In genomic region chr19:23817519-23817918, GRCh38 we compare ENCODE assay signal across 8 cellular contexts. TPM values are rescaled to one million over a fixed set of nuclear protein-coding genes. Genes with fewer than 3 reads are reported as not detected.
DNase-seq lines count a peak whose midpoint lies in the region; ATAC-seq and TF ChIP-seq lines count a peak whose summit lies in the region.

No MANE protein-coding gene starts in this region.

- intact Hi-C loops in CD4-positive, alpha-beta memory T cell (cut with micrococcal nuclease) = loop anchor here (1.0 kb wide), 1 partner anchor 54 kb away; a partner anchor contains a TSS

- no peaks in the 10 kb centered on the region for H3K4me1 ChIP-seq in CD4-positive, alpha-beta memory T cell (ENCODE audit: insufficient read depth, low read length)
- H3K4me1 ChIP-seq in gastroesophageal sphincter = no peaks in the 10 kb centered on the region

- H3K27ac ChIP-seq in CD4-positive, alpha-beta memory T cell (ENCODE audit: low read depth, low read length) = no peak overlapping the region
- no peak overlapping the region for H3K27ac ChIP-seq in gastroesophageal sphincter

- H3K4me1 Mint-ChIP-seq in CD4-positive, alpha-beta memory T cell = peaks cover 0 to 3% (median 1%) of the 10 kb centered on the region in 4 donors

- TF ChIP-seq CTCF in HFF-Myc (IDR thresholded peaks at IDR 0.05; ENCODE audit: low read depth, low read length, missing control alignments) (peak; percentile 42), fibroblast of villous mesenchyme (IDR thresholded peaks at IDR 0.05; ENCODE audit: insufficient read depth, low read depth, low read length) (peak; percentile 50), gastroesophageal sphincter (IDR thresholded peaks at IDR 0.05) (peak in 2 of 4 experiments; percentile 15 to 47)

- WGBS in gastroesophageal sphincter (ENCODE audit: low coverage in 1 of 2), 2 donors = 32 to 55% methylated on average over 4 of the region's 4 CpGs

- peak in 4 of 5 donors; percentile 17 to 37 (median 31) for DNase-seq in CD4-positive, alpha-beta memory T cell
- DNase-seq in HFF-Myc (ENCODE audit: extremely low read depth, low read depth) (no peak), fibroblast of villous mesenchyme (ENCODE audit: low read depth) (peak; percentile 56), NK-92 (lab: John Stamatoyannopoulos, UW; ENCODE audit: unreplicated experiment) (no peak)
- peak; percentile 56 for DNase-seq in activated CD4-positive, alpha-beta T cell treated with anti-CD3 and anti-CD28 coated beads for 48 hours
- DNase-seq in stimulated activated CD8-positive, alpha-beta memory T cell treated with anti-CD3 and anti-CD28 coated beads, Interleukin-4, amount 100 ng/mL, for 48 hours = peak; percentile 43

- H3K36me3 ChIP-seq in CD4-positive, alpha-beta memory T cell (ENCODE audit: insufficient read depth, low read length) = no peaks in the 10 kb centered on the region
- no peaks in the 10 kb centered on the region for H3K36me3 ChIP-seq in gastroesophageal sphincter

- POLR2A ChIA-PET in CD4-positive, alpha-beta memory T cell (lab: Charles Lee; ENCODE audit: partially characterized antibody) = interaction anchor here (0.8 to 1.3 kb wide), 5 partner anchors 18 to 422 kb away, joined by 3 to 9 read pairs (median 4); partner anchors contain the start of genes ZNF681 and ZNF91

- no peak overlapping the region for H3K4me3 ChIP-seq in CD4-positive, alpha-beta memory T cell (ENCODE audit: low read length in 2 of 2)
- H3K4me3 ChIP-seq in HFF-Myc (replicated peaks; ENCODE audit: low read depth, low read length) (no peak overlapping the region), fibroblast of villous mesenchyme (ENCODE audit: low read depth, low read length) (no peak overlapping the region), gastroesophageal sphincter (no peak overlapping the region)

- H3K27me3 Mint-ChIP-seq in CD4-positive, alpha-beta memory T cell = no peaks in the 10 kb centered on the region

- H3K9me3 ChIP-seq in CD4-positive, alpha-beta memory T cell (ENCODE audit: control insufficient read depth in 1 of 2, low read length in 2 of 2) = no peaks in the 10 kb centered on the region
- peaks cover 0 to 16% (median 0%) of the 10 kb centered on the region in 3 donors for H3K9me3 ChIP-seq in gastroesophageal sphincter

- ATAC-seq in gastroesophageal sphincter (no peak), GM18498 (IDR thresholded peaks at IDR 0.05; ENCODE audit: unreplicated experiment) (no peak)

- peaks cover 0 to 24% (median 12%) of the 10 kb centered on the region in 8 donors for H3K9me3 Mint-ChIP-seq in CD4-positive, alpha-beta memory T cell

- no peaks in the 10 kb centered on the region for H3K27me3 ChIP-seq in CD4-positive, alpha-beta memory T cell (ENCODE audit: insufficient read depth, low read length)
- H3K27me3 ChIP-seq in gastroesophageal sphincter = no peaks in the 10 kb centered on the region

- peaks cover 5 to 7% of the 10 kb centered on the region in 2 donors for H3K36me3 Mint-ChIP-seq in CD4-positive, alpha-beta memory T cell

- CTCF ChIA-PET in CD4-positive, alpha-beta memory T cell (lab: Charles Lee; ENCODE audit: partially characterized antibody) = interaction anchor here (0.6 to 1.6 kb wide), 12 partner anchors 17 to 311 kb away, joined by 3 to 7 read pairs (median 3); partner anchors contain the start of genes ZNF675 and ZNF681

- no peak for TF ChIP-seq EP300 in gastroesophageal sphincter (IDR thresholded peaks at IDR 0.05)

- no peak overlapping the region for H3K4me3 Mint-ChIP-seq in CD4-positive, alpha-beta memory T cell

- H3K27ac Mint-ChIP-seq in CD4-positive, alpha-beta memory T cell = peak overlapping the region in 2 of 7 donors; percentile 1 to 51

- no peak for TF ChIP-seq POLR2A in gastroesophageal sphincter (IDR thresholded peaks at IDR 0.05)

RNA-seq across cellular contexts. Expression of gene ZNF681, which starts 58.8 kb away (rescaled TPM):
- 1 to 10 TPM; 8.0 to 8.3 TPM for total RNA-seq in CD4-positive, alpha-beta memory T cell
- 1 to 10 TPM; 1.1 to 2.2 TPM for polyA plus RNA-seq in CD4-positive, alpha-beta memory T cell
- 0.32 and 0.43 TPM in 2 replicates for total RNA-seq in fibroblast of villous mesenchyme
- total RNA-seq in gastroesophageal sphincter = 1 to 10 TPM in 2 of 4 donors, under 1 TPM in 2; 0.78 to 1.7 (median 0.92) TPM

Comparison
In these comparisons a context has a peak if more than half of its experiments do, and no peak if none do; other contexts are left out.
1. DNase-seq: peak in CD4-positive, alpha-beta memory T cell (4 of 5), activated CD4-positive, alpha-beta T cell treated with anti-CD3 and anti-CD28 coated beads for 48 hours (single experiment), fibroblast of villous mesenchyme (single experiment) and stimulated activated CD8-positive, alpha-beta memory T cell treated with anti-CD3 and anti-CD28 coated beads, Interleukin-4, amount 100 ng/mL, for 48 hours (single experiment); none in HFF-Myc (single experiment) and NK-92 (single experiment).